8 cellular contexts compared by ENCODE assay signal in the genomic region with DNA sequence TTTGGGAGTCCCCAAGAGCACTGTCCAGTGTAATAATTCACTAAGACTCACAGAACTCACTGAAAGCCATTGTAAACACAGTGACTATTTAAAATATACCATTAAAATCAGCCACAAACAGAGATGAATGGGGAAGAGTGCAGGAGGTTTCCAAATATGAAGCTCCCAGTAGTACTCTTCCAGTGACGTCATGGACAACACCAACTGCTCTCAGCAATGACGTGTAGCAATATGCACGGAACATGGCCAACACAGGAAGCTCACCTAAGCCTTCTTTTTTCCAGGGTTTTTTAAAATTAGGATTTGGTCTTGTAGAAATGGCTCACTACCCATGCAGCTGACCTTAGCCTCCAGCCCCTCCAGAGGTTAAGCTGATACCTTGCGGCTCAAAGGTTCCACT.
"Had no signal": no experiment of that assay in that cellular context is flagged by ENCODE, and none has a peak within 500 bp of the region (broad histone marks: within the 10 kb centered on the region; RNA-seq: fewer than 3 reads in every experiment).

No MANE protein-coding gene starts in this region.

- DNase-seq: GM23248, H9, HCEC 1CT, KBM-7 had no signal

- FAIRE-seq: H1, H54, HTR-8/SVneo had no signal

- H3K27ac ChIP-seq: GM23248, KMS-11 had no signal

- H3K4me2 ChIP-seq: KMS-11 had no signal

- H2AFZ ChIP-seq: GM23248 had no signal

- H3K9ac ChIP-seq: GM23248, KMS-11 had no signal

- H3K4me3 ChIP-seq: GM23248 had no signal
